ENCODE assay signal across 1 cellular context in the genomic region with DNA sequence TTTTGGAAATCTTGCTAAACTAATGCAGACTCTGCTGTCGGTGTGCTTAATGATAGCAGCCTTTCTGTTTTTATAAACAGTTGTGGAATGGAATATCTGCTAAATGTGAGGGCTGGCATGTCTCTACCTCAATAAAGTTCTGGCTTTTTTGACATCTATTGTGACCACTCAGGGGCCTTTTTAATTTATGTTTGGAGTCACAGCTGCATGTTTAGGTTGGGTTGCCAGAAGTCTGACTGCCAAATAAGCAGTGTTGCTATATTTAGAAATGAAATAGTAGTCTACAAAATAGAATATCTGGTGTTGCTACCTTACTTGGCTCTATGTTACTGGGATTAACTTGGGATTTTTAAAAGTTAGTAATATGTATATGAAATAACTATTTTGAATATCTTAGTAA.
TF ChIP-seq lines count a peak whose summit lies in the region.

No MANE protein-coding gene starts in this region.

TF ChIP-seq in GM23338, 12 proteins besides CTCF, POLR2A, EP300 and RAD21 (continued from another document):
- TF ChIP-seq, protein P1, sequence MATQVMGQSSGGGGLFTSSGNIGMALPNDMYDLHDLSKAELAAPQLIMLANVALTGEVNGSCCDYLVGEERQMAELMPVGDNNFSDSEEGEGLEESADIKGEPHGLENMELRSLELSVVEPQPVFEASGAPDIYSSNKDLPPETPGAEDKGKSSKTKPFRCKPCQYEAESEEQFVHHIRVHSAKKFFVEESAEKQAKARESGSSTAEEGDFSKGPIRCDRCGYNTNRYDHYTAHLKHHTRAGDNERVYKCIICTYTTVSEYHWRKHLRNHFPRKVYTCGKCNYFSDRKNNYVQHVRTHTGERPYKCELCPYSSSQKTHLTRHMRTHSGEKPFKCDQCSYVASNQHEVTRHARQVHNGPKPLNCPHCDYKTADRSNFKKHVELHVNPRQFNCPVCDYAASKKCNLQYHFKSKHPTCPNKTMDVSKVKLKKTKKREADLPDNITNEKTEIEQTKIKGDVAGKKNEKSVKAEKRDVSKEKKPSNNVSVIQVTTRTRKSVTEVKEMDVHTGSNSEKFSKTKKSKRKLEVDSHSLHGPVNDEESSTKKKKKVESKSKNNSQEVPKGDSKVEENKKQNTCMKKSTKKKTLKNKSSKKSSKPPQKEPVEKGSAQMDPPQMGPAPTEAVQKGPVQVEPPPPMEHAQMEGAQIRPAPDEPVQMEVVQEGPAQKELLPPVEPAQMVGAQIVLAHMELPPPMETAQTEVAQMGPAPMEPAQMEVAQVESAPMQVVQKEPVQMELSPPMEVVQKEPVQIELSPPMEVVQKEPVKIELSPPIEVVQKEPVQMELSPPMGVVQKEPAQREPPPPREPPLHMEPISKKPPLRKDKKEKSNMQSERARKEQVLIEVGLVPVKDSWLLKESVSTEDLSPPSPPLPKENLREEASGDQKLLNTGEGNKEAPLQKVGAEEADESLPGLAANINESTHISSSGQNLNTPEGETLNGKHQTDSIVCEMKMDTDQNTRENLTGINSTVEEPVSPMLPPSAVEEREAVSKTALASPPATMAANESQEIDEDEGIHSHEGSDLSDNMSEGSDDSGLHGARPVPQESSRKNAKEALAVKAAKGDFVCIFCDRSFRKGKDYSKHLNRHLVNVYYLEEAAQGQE (IDR thresholded peaks at IDR 0.05; ENCODE audit: unreplicated experiment), result no peak
- no peak for TF ChIP-seq NANOG (IDR thresholded peaks at IDR 0.05; ENCODE audit: borderline replicate concordance)
- no peak for TF ChIP-seq CREB1 (CRISPR knock-in tag; IDR thresholded peaks at IDR 0.05; ENCODE audit: low read depth)
- TF ChIP-seq, protein P2, sequence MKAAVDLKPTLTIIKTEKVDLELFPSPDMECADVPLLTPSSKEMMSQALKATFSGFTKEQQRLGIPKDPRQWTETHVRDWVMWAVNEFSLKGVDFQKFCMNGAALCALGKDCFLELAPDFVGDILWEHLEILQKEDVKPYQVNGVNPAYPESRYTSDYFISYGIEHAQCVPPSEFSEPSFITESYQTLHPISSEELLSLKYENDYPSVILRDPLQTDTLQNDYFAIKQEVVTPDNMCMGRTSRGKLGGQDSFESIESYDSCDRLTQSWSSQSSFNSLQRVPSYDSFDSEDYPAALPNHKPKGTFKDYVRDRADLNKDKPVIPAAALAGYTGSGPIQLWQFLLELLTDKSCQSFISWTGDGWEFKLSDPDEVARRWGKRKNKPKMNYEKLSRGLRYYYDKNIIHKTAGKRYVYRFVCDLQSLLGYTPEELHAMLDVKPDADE (IDR thresholded peaks at IDR 0.05), result no peak
